ENCODE assay signal across 9 cellular contexts in genomic region chr2:230974096-230974913, GRCh38. TPM values are rescaled to one million over a fixed set of nuclear protein-coding genes. Genes with fewer than 3 reads are reported as not detected.
DNase-seq lines count a peak whose midpoint lies in the region; ATAC-seq and TF ChIP-seq lines count a peak whose summit lies in the region.
"Had no signal": no experiment of that assay in that cellular context is flagged by ENCODE, and none has a peak within 500 bp of the region (broad histone marks: within the 10 kb centered on the region; RNA-seq: fewer than 3 reads in every experiment).

No MANE protein-coding gene starts in this region.

- no peak overlapping the region for H3K9ac ChIP-seq in GM23248

- intact Hi-C loops in lower lobe of right lung (cut with DNase I) (no loop called here), A673 (cut with micrococcal nuclease; ENCODE audit: unreplicated experiment) (no loop called here)

- H3K9me2 ChIP-seq in GM23248 (ENCODE audit: insufficient read depth), result no peaks in the 10 kb centered on the region

- H4K20me1 ChIP-seq in GM23248 (ENCODE audit: insufficient read depth), result no peaks in the 10 kb centered on the region

- H3K9me3 Mint-ChIP-seq in activated T-cell treated with anti-CD3 and anti-CD28 coated beads, Interleukin-2, amount 50 U/mL, for 72 hours, result peaks cover 0 to 2% of the 10 kb centered on the region in 2 donors

- peaks cover 78% of the 10 kb centered on the region for H3K4me1 Mint-ChIP-seq in activated T-cell treated with anti-CD3 and anti-CD28 coated beads, Interleukin-2, amount 50 U/mL, for 72 hours (ENCODE audit: low read depth)

- ATAC-seq in activated T-cell treated with anti-CD3 and anti-CD28 coated beads, Interleukin-2, amount 50 U/mL, for 72 hours (replicated peaks in 1 of 2), result peak; percentile 95 to 96
- peak; percentile 82 to 85 for ATAC-seq in lower lobe of right lung

- POLR2A ChIA-PET in A673 (lab: Charles Lee; ENCODE audit: low non-redundant PET), result no interaction called here

- H3K36me3 Mint-ChIP-seq in activated T-cell treated with anti-CD3 and anti-CD28 coated beads, Interleukin-2, amount 50 U/mL, for 72 hours (ENCODE audit: insufficient read depth in 2 of 2), result peaks cover 1 to 2% of the 10 kb centered on the region in 2 donors

- H3K9me3 ChIP-seq in GM23248 (ENCODE audit: low read depth), result no peaks in the 10 kb centered on the region
- no peaks in the 10 kb centered on the region for H3K9me3 ChIP-seq in MG63
- no peaks in the 10 kb centered on the region for H3K9me3 ChIP-seq in lower lobe of right lung
- H3K9me3 ChIP-seq in A673 (ENCODE audit: low read depth, low read length, poor library complexity, severe bottlenecking), result no peaks in the 10 kb centered on the region

- H3K27ac Mint-ChIP-seq in activated T-cell treated with anti-CD3 and anti-CD28 coated beads, Interleukin-2, amount 50 U/mL, for 72 hours, result peak overlapping the region; percentile 18

- WGBS in GM23248 (ENCODE audit: low coverage in 1 of 2, low lambda C conversion rate in 2 of 2, missing lambda C conversion rate in 2 of 2), 2 experiments, result 66 to 72% methylated on average over 17 of the region's 17 CpGs

- in situ Hi-C loops in GM23248 (cut with MboI), result no loop called here

- no peaks in the 10 kb centered on the region; the same call in 1 of the 2 replicates for H3K4me1 ChIP-seq in GM23248 (ENCODE audit: insufficient read depth)
- no peaks in the 10 kb centered on the region for H3K4me1 ChIP-seq in lower lobe of right lung
- H3K4me1 ChIP-seq in A673 (ENCODE audit: insufficient read depth, low read length, poor library complexity, severe bottlenecking), result no peaks in the 10 kb centered on the region

- DNase-seq in GM06990 (ENCODE audit: extremely low read depth, insufficient read length) (peak; percentile 83), GM23248 (peak; percentile 50), MG63 (peak; percentile 69), lower lobe of right lung (no peak), SIG-M5 (lab: John Stamatoyannopoulos, UW) (no peak), NCI-H1105 treated with DMSO at 0.1 percent for 48 hours (lab: John Stamatoyannopoulos, UW) (no peak), A673 (ENCODE audit: low spot score) (no peak)
- DNase-seq in activated T-cell treated with anti-CD3 and anti-CD28 coated beads, Interleukin-2, amount 50 U/mL, for 72 hours, result peak; percentile 81 to 88

- H3K4me2 ChIP-seq in GM23248 (ENCODE audit: unreplicated experiment), result no peak overlapping the region

- H3K27ac ChIP-seq in GM23248 (no peak overlapping the region), lower lobe of right lung (no peak overlapping the region), A673 (ENCODE audit: low read depth, low read length, poor library complexity, severe bottlenecking) (no peak overlapping the region)

- no peaks in the 10 kb centered on the region for H3F3A ChIP-seq in GM23248 (ENCODE audit: insufficient read depth)

- no peak overlapping the region for H2AFZ ChIP-seq in GM23248

- H3K4me3 ChIP-seq in GM06990 (replicated peaks; ENCODE audit: low read depth, low read length) (peak overlapping the region; percentile 5; the same call in 1 of the 2 replicates), GM23248 (no peak overlapping the region), MG63 (no peak overlapping the region), lower lobe of right lung (no peak overlapping the region), A673 (ENCODE audit: low read depth, low read length, poor library complexity, severe bottlenecking) (no peak overlapping the region)

- peak overlapping the region; percentile 76 to 88 for H3K4me3 Mint-ChIP-seq in activated T-cell treated with anti-CD3 and anti-CD28 coated beads, Interleukin-2, amount 50 U/mL, for 72 hours

- BruUV-seq in A673 (replicated peaks; lab: Mats Ljungman, UMichigan), result no TSS peak

- peaks cover 20% of the 10 kb centered on the region for H3K27me3 Mint-ChIP-seq in activated T-cell treated with anti-CD3 and anti-CD28 coated beads, Interleukin-2, amount 50 U/mL, for 72 hours (ENCODE audit: low read depth)

- CTCF ChIA-PET in A673 (lab: Charles Lee), result no interaction called here

- no peak for TF ChIP-seq CTCF in GM06990 (IDR thresholded peaks at IDR 0.05; ENCODE audit: insufficient read depth, low read length, poor library complexity, severe bottlenecking)
- no peak for TF ChIP-seq CTCF in lower lobe of right lung (IDR thresholded peaks at IDR 0.05)
- no peak for TF ChIP-seq CTCF in A673 (conservative IDR thresholded peaks at IDR 0.05; ENCODE audit: low read depth, low read length)

- H3K79me2 ChIP-seq in GM23248 (ENCODE audit: insufficient read depth), result no peaks in the 10 kb centered on the region

- H3K36me3 ChIP-seq in GM06990 (ENCODE audit: control insufficient read depth, insufficient read depth, low read length) (no peaks in the 10 kb centered on the region), GM23248 (ENCODE audit: low read depth) (no peaks in the 10 kb centered on the region), MG63 (no peaks in the 10 kb centered on the region), lower lobe of right lung (no peaks in the 10 kb centered on the region), A673 (ENCODE audit: insufficient read depth, low read length, poor library complexity, severe bottlenecking) (no peaks in the 10 kb centered on the region)

- H3K27me3 ChIP-seq in GM06990 (replicated peaks; ENCODE audit: control insufficient read depth, insufficient read depth, low read length) (no peaks in the 10 kb centered on the region), GM23248 (replicated peaks; ENCODE audit: insufficient read depth) (peaks cover 12% of the 10 kb centered on the region; the same call in 1 of the 2 replicates), MG63 (no peaks in the 10 kb centered on the region), lower lobe of right lung (ENCODE audit: low read depth) (no peaks in the 10 kb centered on the region), A673 (replicated peaks; ENCODE audit: insufficient read depth, low read depth, low read length, poor library complexity) (no peaks in the 10 kb centered on the region)

RNA-seq across cellular contexts. Expression of gene SPATA3, which starts 21.6 kb away (rescaled TPM):
- not detected in 2 replicates for total RNA-seq in GM23248 (2014; rRNA removed; shearing (Covaris generic))
- not detected in 2 replicates for polyA plus RNA-seq in GM23248 (2016; fragmentation: Nextera tagmentation; extraction: Ambion mirVana)
- total RNA-seq in MG63 (2014; rRNA removed; shearing (Covaris generic); ENCODE audit: low replicate concordance), result not detected in 2 replicates
- 1 to 10 TPM; 1.9 to 2.3 TPM for total RNA-seq in activated T-cell treated with anti-CD3 and anti-CD28 coated beads, Interleukin-2, amount 50 U/mL, for 72 hours
- total RNA-seq in lower lobe of right lung, result not detected
- not detected in 2 replicates for total RNA-seq in A673 (2021)
- total RNA-seq: pulmonary artery endothelial cell had no signal

RNA-seq across cellular contexts. Expression of gene GPR55, which starts 49.3 kb away (rescaled TPM):
- not detected in 2 replicates for total RNA-seq in GM23248 (2014; rRNA removed; shearing (Covaris generic))
- polyA plus RNA-seq in GM23248 (2016; fragmentation: Nextera tagmentation; extraction: Ambion mirVana), result 0.20 TPM in 1 of 2 replicates, not detected in the other
- not detected in 2 replicates for total RNA-seq in MG63 (2014; rRNA removed; shearing (Covaris generic); ENCODE audit: low replicate concordance)
- total RNA-seq in activated T-cell treated with anti-CD3 and anti-CD28 coated beads, Interleukin-2, amount 50 U/mL, for 72 hours, result 1 to 10 TPM; 6.8 to 9.8 TPM
- 0.74 TPM for total RNA-seq in lower lobe of right lung
- total RNA-seq in A673 (2021), result 0.19 TPM in 1 of 2 replicates, not detected in the other
- total RNA-seq: pulmonary artery endothelial cell had no signal

Comparison
In these comparisons a context has a peak if more than half of its experiments do, and no peak if none do; other contexts are left out.
1. DNase-seq: peak in GM06990 (single experiment), GM23248 (single experiment), MG63 (single experiment) and activated T-cell treated with anti-CD3 and anti-CD28 coated beads, Interleukin-2, amount 50 U/mL, for 72 hours (2 of 2); none in lower lobe of right lung (single experiment), SIG-M5 (single experiment), NCI-H1105 treated with DMSO at 0.1 percent for 48 hours (single experiment) and A673 (single experiment).